Comparison of ENCODE assay signal across 1 cellular context in the genomic region with DNA sequence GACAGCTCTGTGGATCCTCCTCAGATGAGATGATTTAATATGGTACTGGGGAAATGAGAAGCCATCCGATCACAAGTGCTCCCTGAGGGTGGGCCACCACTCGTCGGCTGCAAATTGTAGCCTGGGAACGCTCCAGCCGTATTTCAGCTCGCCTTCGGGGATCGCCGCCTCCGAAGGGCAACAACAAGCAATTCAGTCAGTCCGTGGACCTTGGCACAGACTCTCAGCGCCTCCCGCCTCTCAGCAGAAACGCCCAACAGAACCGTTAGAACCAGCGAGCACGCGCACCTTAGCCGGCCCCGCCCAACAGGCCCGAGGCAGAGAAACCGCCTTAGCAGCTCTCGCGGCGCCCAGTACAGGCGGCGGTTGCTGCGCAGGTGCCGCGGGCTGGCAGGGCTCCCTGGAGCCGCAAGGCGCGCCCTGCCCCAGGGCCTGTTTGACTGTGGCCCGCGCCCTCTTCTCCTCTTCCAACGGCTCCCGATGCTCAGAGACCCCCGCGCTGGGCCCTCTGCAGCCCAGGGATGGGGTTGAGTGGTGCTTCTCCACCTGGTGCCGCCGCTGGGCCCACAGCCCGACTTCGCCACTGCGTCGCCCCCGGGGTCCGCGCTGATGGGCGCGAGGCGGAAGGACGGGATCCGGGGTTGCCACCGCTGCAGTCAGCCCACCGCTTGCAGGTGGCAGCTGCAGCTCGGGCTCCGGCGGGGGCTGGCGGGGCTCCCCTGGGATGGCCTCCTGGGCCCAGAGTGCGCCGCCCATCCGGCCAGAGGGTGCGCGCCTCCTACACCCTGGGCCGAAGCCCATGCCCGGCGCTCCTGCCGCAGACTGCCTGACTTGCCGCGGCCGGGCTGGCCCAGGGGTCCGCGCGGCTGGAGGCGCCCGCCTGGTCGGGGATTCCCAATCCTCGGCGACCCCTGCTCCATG.
TF ChIP-seq lines count a peak whose summit lies in the region.

No MANE protein-coding gene starts in this region.

TF ChIP-seq in HepG2, 621 proteins besides CTCF, POLR2A, EP300 and RAD21:
- peak; percentile 47 for TF ChIP-seq ZNF687 (CRISPR knock-in tag; IDR thresholded peaks at IDR 0.05)
- peak; percentile 60 for TF ChIP-seq HNRNPLL (IDR thresholded peaks at IDR 0.05; ENCODE audit: low read depth, low read length, poor library complexity, severe bottlenecking)
